Comparison of ENCODE assay signal across 1 cellular context in genomic region chr4:152850377-152850776, GRCh38.
TF ChIP-seq lines count a peak whose summit lies in the region.

No MANE protein-coding gene starts in this region.

TF ChIP-seq in GM12878, 131 proteins besides CTCF, POLR2A, EP300 and RAD21 (continued from another document and continues in another):
- TF ChIP-seq, protein P1, sequence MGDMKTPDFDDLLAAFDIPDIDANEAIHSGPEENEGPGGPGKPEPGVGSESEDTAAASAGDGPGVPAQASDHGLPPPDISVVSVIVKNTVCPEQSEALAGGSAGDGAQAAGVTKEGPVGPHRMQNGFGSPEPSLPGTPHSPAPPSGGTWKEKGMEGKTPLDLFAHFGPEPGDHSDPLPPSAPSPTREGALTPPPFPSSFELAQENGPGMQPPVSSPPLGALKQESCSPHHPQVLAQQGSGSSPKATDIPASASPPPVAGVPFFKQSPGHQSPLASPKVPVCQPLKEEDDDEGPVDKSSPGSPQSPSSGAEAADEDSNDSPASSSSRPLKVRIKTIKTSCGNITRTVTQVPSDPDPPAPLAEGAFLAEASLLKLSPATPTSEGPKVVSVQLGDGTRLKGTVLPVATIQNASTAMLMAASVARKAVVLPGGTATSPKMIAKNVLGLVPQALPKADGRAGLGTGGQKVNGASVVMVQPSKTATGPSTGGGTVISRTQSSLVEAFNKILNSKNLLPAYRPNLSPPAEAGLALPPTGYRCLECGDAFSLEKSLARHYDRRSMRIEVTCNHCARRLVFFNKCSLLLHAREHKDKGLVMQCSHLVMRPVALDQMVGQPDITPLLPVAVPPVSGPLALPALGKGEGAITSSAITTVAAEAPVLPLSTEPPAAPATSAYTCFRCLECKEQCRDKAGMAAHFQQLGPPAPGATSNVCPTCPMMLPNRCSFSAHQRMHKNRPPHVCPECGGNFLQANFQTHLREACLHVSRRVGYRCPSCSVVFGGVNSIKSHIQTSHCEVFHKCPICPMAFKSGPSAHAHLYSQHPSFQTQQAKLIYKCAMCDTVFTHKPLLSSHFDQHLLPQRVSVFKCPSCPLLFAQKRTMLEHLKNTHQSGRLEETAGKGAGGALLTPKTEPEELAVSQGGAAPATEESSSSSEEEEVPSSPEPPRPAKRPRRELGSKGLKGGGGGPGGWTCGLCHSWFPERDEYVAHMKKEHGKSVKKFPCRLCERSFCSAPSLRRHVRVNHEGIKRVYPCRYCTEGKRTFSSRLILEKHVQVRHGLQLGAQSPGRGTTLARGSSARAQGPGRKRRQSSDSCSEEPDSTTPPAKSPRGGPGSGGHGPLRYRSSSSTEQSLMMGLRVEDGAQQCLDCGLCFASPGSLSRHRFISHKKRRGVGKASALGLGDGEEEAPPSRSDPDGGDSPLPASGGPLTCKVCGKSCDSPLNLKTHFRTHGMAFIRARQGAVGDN (IDR thresholded peaks at IDR 0.05), result no peak
- TF ChIP-seq ZBTB11 (CRISPR knock-in tag; IDR thresholded peaks at IDR 0.05), result no peak
- no peak for TF ChIP-seq SP1 (IDR thresholded peaks at IDR 0.05; ENCODE audit: low read depth, low read length)
- TF ChIP-seq KLF5 (IDR thresholded peaks at IDR 0.05; ENCODE audit: partially characterized antibody), result no peak
- TF ChIP-seq, protein P2, sequence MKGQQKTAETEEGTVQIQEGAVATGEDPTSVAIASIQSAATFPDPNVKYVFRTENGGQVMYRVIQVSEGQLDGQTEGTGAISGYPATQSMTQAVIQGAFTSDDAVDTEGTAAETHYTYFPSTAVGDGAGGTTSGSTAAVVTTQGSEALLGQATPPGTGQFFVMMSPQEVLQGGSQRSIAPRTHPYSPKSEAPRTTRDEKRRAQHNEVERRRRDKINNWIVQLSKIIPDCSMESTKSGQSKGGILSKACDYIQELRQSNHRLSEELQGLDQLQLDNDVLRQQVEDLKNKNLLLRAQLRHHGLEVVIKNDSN (IDR thresholded peaks at IDR 0.05; ENCODE audit: borderline replicate concordance, extremely low read length, insufficient read depth, low read depth, low read length), result no peak
- TF ChIP-seq ZBTB33 (IDR thresholded peaks at IDR 0.05), result no peak
- TF ChIP-seq, protein P3, sequence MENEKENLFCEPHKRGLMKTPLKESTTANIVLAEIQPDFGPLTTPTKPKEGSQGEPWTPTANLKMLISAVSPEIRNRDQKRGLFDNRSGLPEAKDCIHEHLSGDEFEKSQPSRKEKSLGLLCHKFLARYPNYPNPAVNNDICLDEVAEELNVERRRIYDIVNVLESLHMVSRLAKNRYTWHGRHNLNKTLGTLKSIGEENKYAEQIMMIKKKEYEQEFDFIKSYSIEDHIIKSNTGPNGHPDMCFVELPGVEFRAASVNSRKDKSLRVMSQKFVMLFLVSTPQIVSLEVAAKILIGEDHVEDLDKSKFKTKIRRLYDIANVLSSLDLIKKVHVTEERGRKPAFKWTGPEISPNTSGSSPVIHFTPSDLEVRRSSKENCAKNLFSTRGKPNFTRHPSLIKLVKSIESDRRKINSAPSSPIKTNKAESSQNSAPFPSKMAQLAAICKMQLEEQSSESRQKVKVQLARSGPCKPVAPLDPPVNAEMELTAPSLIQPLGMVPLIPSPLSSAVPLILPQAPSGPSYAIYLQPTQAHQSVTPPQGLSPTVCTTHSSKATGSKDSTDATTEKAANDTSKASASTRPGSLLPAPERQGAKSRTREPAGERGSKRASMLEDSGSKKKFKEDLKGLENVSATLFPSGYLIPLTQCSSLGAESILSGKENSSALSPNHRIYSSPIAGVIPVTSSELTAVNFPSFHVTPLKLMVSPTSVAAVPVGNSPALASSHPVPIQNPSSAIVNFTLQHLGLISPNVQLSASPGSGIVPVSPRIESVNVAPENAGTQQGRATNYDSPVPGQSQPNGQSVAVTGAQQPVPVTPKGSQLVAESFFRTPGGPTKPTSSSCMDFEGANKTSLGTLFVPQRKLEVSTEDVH (IDR thresholded peaks at IDR 0.05; ENCODE audit: low read depth, partially characterized antibody), result no peak
- no peak for TF ChIP-seq TCF12 (IDR thresholded peaks at IDR 0.05; ENCODE audit: low read depth, low read length)
- 0 out of 2 replicates have a peak, but pooled peaks have one; percentile 19 for TF ChIP-seq IKZF1 (conservative IDR thresholded peaks at IDR 0.05)
- no peak for TF ChIP-seq HCFC1 (IDR thresholded peaks at IDR 0.05; ENCODE audit: low read length)
- TF ChIP-seq IRF4 (IDR thresholded peaks at IDR 0.05; ENCODE audit: low read depth, low read length), result no peak
- peak in 1 of 2 experiments; percentile 64; a peak in 1 of 4 replicates for TF ChIP-seq CEBPB (IDR thresholded peaks at IDR 0.05; ENCODE audit: borderline replicate concordance in 1 of 2, low read depth in 2 of 2, low read length in 2 of 2)
- TF ChIP-seq, protein P4, sequence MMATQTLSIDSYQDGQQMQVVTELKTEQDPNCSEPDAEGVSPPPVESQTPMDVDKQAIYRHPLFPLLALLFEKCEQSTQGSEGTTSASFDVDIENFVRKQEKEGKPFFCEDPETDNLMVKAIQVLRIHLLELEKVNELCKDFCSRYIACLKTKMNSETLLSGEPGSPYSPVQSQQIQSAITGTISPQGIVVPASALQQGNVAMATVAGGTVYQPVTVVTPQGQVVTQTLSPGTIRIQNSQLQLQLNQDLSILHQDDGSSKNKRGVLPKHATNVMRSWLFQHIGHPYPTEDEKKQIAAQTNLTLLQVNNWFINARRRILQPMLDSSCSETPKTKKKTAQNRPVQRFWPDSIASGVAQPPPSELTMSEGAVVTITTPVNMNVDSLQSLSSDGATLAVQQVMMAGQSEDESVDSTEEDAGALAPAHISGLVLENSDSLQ (IDR thresholded peaks at IDR 0.05), result no peak
- TF ChIP-seq SMAD1 (IDR thresholded peaks at IDR 0.05; ENCODE audit: low read depth, partially characterized antibody), result no peak
- TF ChIP-seq, protein P5, sequence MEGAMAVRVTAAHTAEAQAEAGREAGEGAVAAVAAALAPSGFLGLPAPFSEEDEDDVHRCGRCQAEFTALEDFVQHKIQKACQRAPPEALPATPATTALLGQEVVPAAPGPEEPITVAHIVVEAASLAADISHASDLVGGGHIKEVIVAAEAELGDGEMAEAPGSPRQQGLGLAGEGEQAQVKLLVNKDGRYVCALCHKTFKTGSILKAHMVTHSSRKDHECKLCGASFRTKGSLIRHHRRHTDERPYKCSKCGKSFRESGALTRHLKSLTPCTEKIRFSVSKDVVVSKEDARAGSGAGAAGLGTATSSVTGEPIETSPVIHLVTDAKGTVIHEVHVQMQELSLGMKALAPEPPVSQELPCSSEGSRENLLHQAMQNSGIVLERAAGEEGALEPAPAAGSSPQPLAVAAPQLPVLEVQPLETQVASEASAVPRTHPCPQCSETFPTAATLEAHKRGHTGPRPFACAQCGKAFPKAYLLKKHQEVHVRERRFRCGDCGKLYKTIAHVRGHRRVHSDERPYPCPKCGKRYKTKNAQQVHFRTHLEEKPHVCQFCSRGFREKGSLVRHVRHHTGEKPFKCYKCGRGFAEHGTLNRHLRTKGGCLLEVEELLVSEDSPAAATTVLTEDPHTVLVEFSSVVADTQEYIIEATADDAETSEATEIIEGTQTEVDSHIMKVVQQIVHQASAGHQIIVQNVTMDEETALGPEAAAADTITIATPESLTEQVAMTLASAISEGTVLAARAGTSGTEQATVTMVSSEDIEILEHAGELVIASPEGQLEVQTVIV (IDR thresholded peaks at IDR 0.05; ENCODE audit: borderline replicate concordance, partially characterized antibody), result no peak
- no peak for TF ChIP-seq GATAD2B (conservative IDR thresholded peaks at IDR 0.05; ENCODE audit: low read depth)
- no peak for TF ChIP-seq PML (IDR thresholded peaks at IDR 0.05; ENCODE audit: low read length)
- 0 out of 2 replicates have a peak, but pooled peaks have one; percentile 30 for TF ChIP-seq CBX5 (IDR thresholded peaks at IDR 0.05; ENCODE audit: low read depth)
- no peak for TF ChIP-seq ATF3 (IDR thresholded peaks at IDR 0.05; ENCODE audit: borderline replicate concordance, extremely low read depth, low read depth, low read length)
- TF ChIP-seq, protein P6, sequence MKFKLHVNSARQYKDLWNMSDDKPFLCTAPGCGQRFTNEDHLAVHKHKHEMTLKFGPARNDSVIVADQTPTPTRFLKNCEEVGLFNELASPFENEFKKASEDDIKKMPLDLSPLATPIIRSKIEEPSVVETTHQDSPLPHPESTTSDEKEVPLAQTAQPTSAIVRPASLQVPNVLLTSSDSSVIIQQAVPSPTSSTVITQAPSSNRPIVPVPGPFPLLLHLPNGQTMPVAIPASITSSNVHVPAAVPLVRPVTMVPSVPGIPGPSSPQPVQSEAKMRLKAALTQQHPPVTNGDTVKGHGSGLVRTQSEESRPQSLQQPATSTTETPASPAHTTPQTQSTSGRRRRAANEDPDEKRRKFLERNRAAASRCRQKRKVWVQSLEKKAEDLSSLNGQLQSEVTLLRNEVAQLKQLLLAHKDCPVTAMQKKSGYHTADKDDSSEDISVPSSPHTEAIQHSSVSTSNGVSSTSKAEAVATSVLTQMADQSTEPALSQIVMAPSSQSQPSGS (IDR thresholded peaks at IDR 0.05; ENCODE audit: low read length), result no peak
- TF ChIP-seq RCOR1 (conservative IDR thresholded peaks at IDR 0.05; ENCODE audit: low read depth, low read length), result no peak
- no peak for TF ChIP-seq FOXK2 (IDR thresholded peaks at IDR 0.05)
- no peak for TF ChIP-seq TCF3 (IDR thresholded peaks at IDR 0.05; ENCODE audit: borderline replicate concordance, insufficient read depth, low read depth, low read length)
- TF ChIP-seq MEF2A (IDR thresholded peaks at IDR 0.05; ENCODE audit: insufficient read depth, low read depth, low read length), result 0 out of 2 replicates have a peak, but pooled peaks have one; percentile 16
- TF ChIP-seq ZSCAN29 (IDR thresholded peaks at IDR 0.05), result no peak
- TF ChIP-seq SKIL (IDR thresholded peaks at IDR 0.05; ENCODE audit: low read depth, poor library complexity, severe bottlenecking), result no peak
- no peak for TF ChIP-seq CREB1 (IDR thresholded peaks at IDR 0.05; ENCODE audit: low read depth)
- no peak for TF ChIP-seq NFXL1 (IDR thresholded peaks at IDR 0.05; ENCODE audit: borderline replicate concordance)
